In the genomic region with DNA sequence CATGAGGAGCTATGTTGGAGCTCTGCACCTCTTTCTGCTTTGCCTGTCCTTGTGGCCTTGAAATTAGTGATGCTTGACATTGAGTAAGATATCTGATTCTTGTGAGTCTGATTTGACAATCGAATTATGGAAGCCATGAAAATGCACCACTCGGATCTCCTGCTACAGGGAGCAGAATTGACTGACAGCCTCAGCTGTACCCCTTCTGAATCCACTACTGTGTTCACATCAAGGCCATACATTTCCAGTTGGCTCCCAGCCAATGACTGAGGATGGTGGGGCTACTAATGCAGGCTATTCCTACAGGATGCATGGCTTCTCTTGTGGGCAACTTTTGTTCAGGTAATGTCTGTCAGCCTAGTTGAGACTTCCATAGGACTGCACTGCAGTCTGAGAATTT, we compare ENCODE assay signal across 21 cellular contexts.
DNase-seq lines count a peak whose midpoint lies in the region; ATAC-seq, FAIRE-seq and TF ChIP-seq lines count a peak whose summit lies in the region.
"Had no signal": no experiment of that assay in that cellular context is flagged by ENCODE, and none has a peak within 500 bp of the region (broad histone marks: within the 10 kb centered on the region; RNA-seq: fewer than 3 reads in every experiment).

No MANE protein-coding gene starts in this region.

- no peak overlapping the region for H3K4me3 Mint-ChIP-seq in activated T-helper 1 cell treated with anti-CD3 and anti-CD28 coated beads, Interleukin-12 subunit alpha, Interleukin-12 subunit beta, Interleukin-2, Interleukin-4 antibody, amounts not matched to agents 30 ng/mL and 10 ng/mL and 1 ng/mL, durations not matched to agents 14 hours and 24 hours and 36 hours
- H3K4me3 Mint-ChIP-seq: CD4-positive, alpha-beta T cell; CD8-positive, alpha-beta T cell had no signal

- H2AFZ ChIP-seq in K562 (ENCODE audit: low read depth, low read length) = no peak overlapping the region

- no peak overlapping the region for H3K9ac ChIP-seq in K562 (ENCODE audit: insufficient read depth in 1 of 2, low read depth in 2 of 2, low read length in 2 of 2)
- H3K9ac ChIP-seq: BLaER1 treated with 17β-estradiol and CSF1 and Interleukin-3, amounts not matched to agents 10 nM and 100 nM had no signal

- CTCF ChIA-PET in K562 (lab: Yijun Ruan, JAX; ENCODE audit: low intra/inter-chr PET ratio) = no interaction called here

- no peak for ATAC-seq in K562
- no peak for ATAC-seq in HG03442 (IDR thresholded peaks at IDR 0.05; ENCODE audit: unreplicated experiment)
- ATAC-seq: CD8-positive, alpha-beta T cell had no signal

- peak; percentile 43 for DNase-seq in BE2C
- peak; percentile 78 to 87 for DNase-seq in SJCRH30
- DNase-seq in K562 (ENCODE audit: extremely low read depth in 1 of 4, low spot score in 3 of 4) = no peak
- no peak for DNase-seq in NCI-H69 (lab: John Stamatoyannopoulos, UW)
- no peak for DNase-seq in activated T-helper 1 cell treated with anti-CD3 and anti-CD28 coated beads, Interleukin-12 subunit alpha, Interleukin-12 subunit beta, Interleukin-2, Interleukin-4 antibody, amounts not matched to agents 30 ng/mL and 10 ng/mL and 1 ng/mL, durations not matched to agents 14 hours and 24 hours and 36 hours (ENCODE audit: low spot score)
- DNase-seq: 8988T; ACHN; Caco-2; Calu3; CD4-positive, alpha-beta T cell; CD8-positive, alpha-beta T cell; DMS79 treated with DMSO at 0.1 percent for 48 hours; GF-D8 had no signal

- BruUV-seq in K562 (replicated peaks; lab: Mats Ljungman, UMichigan) = no TSS peak

- no peak for TF ChIP-seq RAD21 in K562 (CRISPR knock-in tag; conservative IDR thresholded peaks at IDR 0.05 in 1 of 2, IDR thresholded peaks at IDR 0.05 in 1 of 2)

- TF ChIP-seq POLR2A in K562 (conservative IDR thresholded peaks at IDR 0.05) = no peak

- in situ Hi-C loops in K562 (cut with MboI) = no loop called here

- H3K27ac Mint-ChIP-seq in activated T-helper 1 cell treated with anti-CD3 and anti-CD28 coated beads, Interleukin-12 subunit alpha, Interleukin-12 subunit beta, Interleukin-2, Interleukin-4 antibody, amounts not matched to agents 30 ng/mL and 10 ng/mL and 1 ng/mL, durations not matched to agents 14 hours and 24 hours and 36 hours = no peak overlapping the region
- H3K27ac Mint-ChIP-seq: CD4-positive, alpha-beta T cell; CD8-positive, alpha-beta T cell had no signal

- no peak overlapping the region for H3K4me2 ChIP-seq in K562 (ENCODE audit: insufficient read depth, low read length)
- H3K4me2 ChIP-seq: BLaER1 treated with 17β-estradiol and CSF1 and Interleukin-3, amounts not matched to agents 10 nM and 100 nM had no signal

- no peaks in the 10 kb centered on the region for H4K20me1 ChIP-seq in K562 (replicated peaks; ENCODE audit: control insufficient read depth, insufficient read depth, low read length)
- H4K20me1 ChIP-seq: BLaER1 treated with 17β-estradiol and CSF1 and Interleukin-3, amounts not matched to agents 10 nM and 100 nM had no signal

- H3K79me2 ChIP-seq in K562 (ENCODE audit: control insufficient read depth, insufficient read depth, low read length) = no peaks in the 10 kb centered on the region

- POLR2A ChIA-PET in K562 (lab: Yijun Ruan, JAX) = no interaction called here

- H3K27ac ChIP-seq in SJCRH30 (no peak overlapping the region), K562 (ENCODE audit: extremely low read depth, low read depth, low read length) (no peak overlapping the region)
- H3K27ac ChIP-seq: BLaER1 treated with 17β-estradiol and CSF1 and Interleukin-3, amounts not matched to agents 10 nM and 100 nM; C4-2B had no signal

- no peak for FAIRE-seq in K562 (lab: Jason Lieb, UNC)
- FAIRE-seq: A204.1, D721Med, G401.6, GM12891, GM19239 had no signal

- H3K4me1 Mint-ChIP-seq in activated T-helper 1 cell treated with anti-CD3 and anti-CD28 coated beads, Interleukin-12 subunit alpha, Interleukin-12 subunit beta, Interleukin-2, Interleukin-4 antibody, amounts not matched to agents 30 ng/mL and 10 ng/mL and 1 ng/mL, durations not matched to agents 14 hours and 24 hours and 36 hours (ENCODE audit: low read depth) = no peaks in the 10 kb centered on the region

- H3K9me1 ChIP-seq in K562 (ENCODE audit: control insufficient read depth, insufficient read depth, low read length) = no peaks in the 10 kb centered on the region

- H3K27me3 Mint-ChIP-seq in activated T-helper 1 cell treated with anti-CD3 and anti-CD28 coated beads, Interleukin-12 subunit alpha, Interleukin-12 subunit beta, Interleukin-2, Interleukin-4 antibody, amounts not matched to agents 30 ng/mL and 10 ng/mL and 1 ng/mL, durations not matched to agents 14 hours and 24 hours and 36 hours (ENCODE audit: insufficient read depth) = peaks cover 11% of the 10 kb centered on the region

- no peak for TF ChIP-seq CTCF in BE2C (IDR thresholded peaks at IDR 0.05; ENCODE audit: low read depth, low read length)
- TF ChIP-seq CTCF in K562 (IDR thresholded peaks at IDR 0.05 in 2 of 3, conservative IDR thresholded peaks at IDR 0.05 in 1 of 3; ENCODE audit: insufficient read depth in 2 of 3, low read depth in 1 of 3, low read length in 3 of 3) = no peak

- H3K9me3 ChIP-seq in BE2C (peaks cover 5% of the 10 kb centered on the region; the same call in 1 of the 2 replicates), SJCRH30 (replicated peaks) (no peaks in the 10 kb centered on the region), K562 (replicated peaks; ENCODE audit: control insufficient read depth, insufficient read depth, low read depth, low read length) (no peaks in the 10 kb centered on the region)

- no peak for TF ChIP-seq EP300 in K562 (IDR thresholded peaks at IDR 0.05; ENCODE audit: low read length)

- 0% methylated on average over 2 of the region's 2 CpGs for WGBS in K562 (ENCODE audit: insufficient coverage, low coverage, missing lambda C conversion rate)

- no peak overlapping the region for H3K4me3 ChIP-seq in BE2C (ENCODE audit: low read depth, low read length)
- H3K4me3 ChIP-seq in SJCRH30 = no peak overlapping the region
- no peak overlapping the region for H3K4me3 ChIP-seq in K562
- H3K4me3 ChIP-seq: BLaER1 treated with 17β-estradiol and CSF1 and Interleukin-3, amounts not matched to agents 10 nM and 100 nM had no signal

- H3K36me3 ChIP-seq in BE2C = no peaks in the 10 kb centered on the region
- H3K36me3 ChIP-seq in SJCRH30 = no peaks in the 10 kb centered on the region
- H3K36me3 ChIP-seq in K562 (ENCODE audit: control insufficient read depth, insufficient read depth, low read length) = no peaks in the 10 kb centered on the region
- H3K36me3 ChIP-seq: BLaER1 treated with 17β-estradiol and CSF1 and Interleukin-3, amounts not matched to agents 10 nM and 100 nM had no signal

- no peaks in the 10 kb centered on the region for H3K36me3 Mint-ChIP-seq in activated T-helper 1 cell treated with anti-CD3 and anti-CD28 coated beads, Interleukin-12 subunit alpha, Interleukin-12 subunit beta, Interleukin-2, Interleukin-4 antibody, amounts not matched to agents 30 ng/mL and 10 ng/mL and 1 ng/mL, durations not matched to agents 14 hours and 24 hours and 36 hours (ENCODE audit: low read depth)
- H3K36me3 Mint-ChIP-seq: CD8-positive, alpha-beta T cell had no signal

- H3K27me3 ChIP-seq in BE2C (no peaks in the 10 kb centered on the region), SJCRH30 (no peaks in the 10 kb centered on the region), K562 (ENCODE audit: control insufficient read depth in 2 of 2, insufficient read depth in 2 of 2, low read length in 2 of 2) (no peaks in the 10 kb centered on the region)
- H3K27me3 ChIP-seq: BLaER1 treated with 17β-estradiol and CSF1 and Interleukin-3, amounts not matched to agents 10 nM and 100 nM had no signal

- intact Hi-C loops in K562 (cut with micrococcal nuclease) = no loop called here
- intact Hi-C loops in activated T-helper 1 cell treated with anti-CD3 and anti-CD28 coated beads, Interleukin-12 subunit alpha, Interleukin-12 subunit beta, Interleukin-2, Interleukin-4 antibody, amounts not matched to agents 30 ng/mL and 10 ng/mL and 1 ng/mL, durations not matched to agents 14 hours and 24 hours and 36 hours (cut with micrococcal nuclease) = no loop called here

- peaks cover 43% of the 10 kb centered on the region for H3K4me1 ChIP-seq in BE2C
- peaks cover 10% of the 10 kb centered on the region for H3K4me1 ChIP-seq in SJCRH30
- H3K4me1 ChIP-seq in K562 (replicated peaks in 1 of 2; ENCODE audit: control insufficient read depth in 2 of 2, insufficient read depth in 2 of 2, low read length in 2 of 2) = no peaks in the 10 kb centered on the region
- H3K4me1 ChIP-seq: BLaER1 treated with 17β-estradiol and CSF1 and Interleukin-3, amounts not matched to agents 10 nM and 100 nM; Caco-2 had no signal

- no peaks in the 10 kb centered on the region for H3K9me3 Mint-ChIP-seq in activated T-helper 1 cell treated with anti-CD3 and anti-CD28 coated beads, Interleukin-12 subunit alpha, Interleukin-12 subunit beta, Interleukin-2, Interleukin-4 antibody, amounts not matched to agents 30 ng/mL and 10 ng/mL and 1 ng/mL, durations not matched to agents 14 hours and 24 hours and 36 hours
- H3K9me3 Mint-ChIP-seq: CD4-positive, alpha-beta T cell had no signal

Comparison
In these comparisons a context has a peak if more than half of its experiments do, and no peak if none do; other contexts are left out.
1. DNase-seq: peak in BE2C (single experiment) and SJCRH30 (2 of 2); none in K562 (0 of 4), NCI-H69 (single experiment) and activated T-helper 1 cell treated with anti-CD3 and anti-CD28 coated beads, Interleukin-12 subunit alpha, Interleukin-12 subunit beta, Interleukin-2, Interleukin-4 antibody, amounts not matched to agents 30 ng/mL and 10 ng/mL and 1 ng/mL, durations not matched to agents 14 hours and 24 hours and 36 hours (single experiment).